10 cellular contexts compared by ENCODE assay signal in genomic region chr4:2253160-2254084, GRCh38. TPM values are rescaled to one million over a fixed set of nuclear protein-coding genes. Genes with fewer than 3 reads are reported as not detected.
DNase-seq lines count a peak whose midpoint lies in the region; ATAC-seq and TF ChIP-seq lines count a peak whose summit lies in the region.
"Had no signal": no experiment of that assay in that cellular context is flagged by ENCODE, and none has a peak within 500 bp of the region (broad histone marks: within the 10 kb centered on the region; RNA-seq: fewer than 3 reads in every experiment).

No MANE protein-coding gene starts in this region.

- no peaks in the 10 kb centered on the region for H3K9me3 Mint-ChIP-seq in activated CD4-positive, alpha-beta memory T cell treated with anti-CD3 and anti-CD28 coated beads, Interleukin-2, amount 10 ng/mL, durations not matched to agents 7 days and 5 days
- H3K9me3 Mint-ChIP-seq: CD8-positive, alpha-beta memory T cell; T-helper 1 cell treated with Interleukin-12 subunit alpha and Interleukin-12 subunit beta and Interleukin-4 antibody, amounts not matched to agents 30 μg/mL and 1 μg/mL, for 36 hours had no signal

- no peak overlapping the region for H3K27ac Mint-ChIP-seq in activated CD4-positive, alpha-beta memory T cell treated with anti-CD3 and anti-CD28 coated beads, Interleukin-2, amount 10 ng/mL, durations not matched to agents 7 days and 5 days
- H3K27ac Mint-ChIP-seq: T-helper 1 cell treated with Interleukin-12 subunit alpha and Interleukin-12 subunit beta and Interleukin-4 antibody, amounts not matched to agents 30 μg/mL and 1 μg/mL, for 36 hours had no signal

- H3K4me1 Mint-ChIP-seq in activated CD4-positive, alpha-beta memory T cell treated with anti-CD3 and anti-CD28 coated beads, Interleukin-2, amount 10 ng/mL, durations not matched to agents 7 days and 5 days = no peaks in the 10 kb centered on the region

- no peak overlapping the region for H3K4me3 Mint-ChIP-seq in activated CD4-positive, alpha-beta memory T cell treated with anti-CD3 and anti-CD28 coated beads, Interleukin-2, amount 10 ng/mL, durations not matched to agents 7 days and 5 days
- H3K4me3 Mint-ChIP-seq: T-helper 1 cell treated with Interleukin-12 subunit alpha and Interleukin-12 subunit beta and Interleukin-4 antibody, amounts not matched to agents 30 μg/mL and 1 μg/mL, for 36 hours had no signal

- intact Hi-C loops in left ventricle myocardium superior (cut with micrococcal nuclease) (no loop called here), sciatic nerve (cut with DNase I) (no loop called here)

- CTCF ChIA-PET in activated CD4-positive, alpha-beta memory T cell treated with anti-CD3 and anti-CD28 coated beads, Interleukin-2, amount 10 ng/mL, durations not matched to agents 7 days and 5 days (lab: Charles Lee) = no interaction called here

- no peaks in the 10 kb centered on the region for H3K27me3 ChIP-seq in GM06990 (replicated peaks; ENCODE audit: control insufficient read depth, insufficient read depth, low read length)

- POLR2A ChIA-PET in activated CD4-positive, alpha-beta memory T cell treated with anti-CD3 and anti-CD28 coated beads, Interleukin-2, amount 10 ng/mL, durations not matched to agents 7 days and 5 days (lab: Charles Lee) = no interaction called here

- ATAC-seq in left ventricle myocardium superior = no peak
- ATAC-seq in sciatic nerve = no peak
- no peak for ATAC-seq in GM19395 (IDR thresholded peaks at IDR 0.05; ENCODE audit: unreplicated experiment)
- ATAC-seq in HG03159 (IDR thresholded peaks at IDR 0.05; ENCODE audit: unreplicated experiment) = no peak
- ATAC-seq in HG03442 (IDR thresholded peaks at IDR 0.05; ENCODE audit: unreplicated experiment) = no peak

- no peaks in the 10 kb centered on the region for H3K36me3 Mint-ChIP-seq in activated CD4-positive, alpha-beta memory T cell treated with anti-CD3 and anti-CD28 coated beads, Interleukin-2, amount 10 ng/mL, durations not matched to agents 7 days and 5 days (ENCODE audit: low read depth)

- peak; percentile 3 for DNase-seq in GM06990 (ENCODE audit: extremely low read depth, insufficient read length)
- peak; percentile 3 for DNase-seq in activated CD4-positive, alpha-beta memory T cell treated with anti-CD3 and anti-CD28 coated beads, Interleukin-2, amount 10 ng/mL, durations not matched to agents 7 days and 5 days
- peak; percentile 37 for DNase-seq in left ventricle myocardium superior
- DNase-seq in sciatic nerve (ENCODE audit: low spot score) = peak; percentile 53
- DNase-seq in activated gamma-delta T cell (lab: John Stamatoyannopoulos, UW) = no peak

- peaks cover 22% of the 10 kb centered on the region for H3K36me3 ChIP-seq in GM06990 (ENCODE audit: control insufficient read depth, insufficient read depth, low read length)

- no peak overlapping the region for H3K4me3 ChIP-seq in GM06990 (replicated peaks; ENCODE audit: low read depth, low read length)

- TF ChIP-seq CTCF in GM06990 (IDR thresholded peaks at IDR 0.05; ENCODE audit: insufficient read depth, low read length, poor library complexity, severe bottlenecking) = no peak

- no peaks in the 10 kb centered on the region for H3K27me3 Mint-ChIP-seq in activated CD4-positive, alpha-beta memory T cell treated with anti-CD3 and anti-CD28 coated beads, Interleukin-2, amount 10 ng/mL, durations not matched to agents 7 days and 5 days
- H3K27me3 Mint-ChIP-seq: CD8-positive, alpha-beta memory T cell had no signal

RNA-seq across cellular contexts. Expression of gene MXD4, which starts 8.5 kb away (rescaled TPM):
- total RNA-seq in activated CD4-positive, alpha-beta memory T cell treated with anti-CD3 and anti-CD28 coated beads, Interleukin-2, amount 10 ng/mL, durations not matched to agents 7 days and 5 days = 10 to 100 TPM; 26.9 to 29.6 TPM
- 44.0 TPM for total RNA-seq in left ventricle myocardium superior
- 84.7 TPM for total RNA-seq in sciatic nerve

RNA-seq across cellular contexts. Expression of gene HAUS3, which starts 11.5 kb away (rescaled TPM):
- 10 to 100 TPM; 27.1 to 27.4 TPM for total RNA-seq in activated CD4-positive, alpha-beta memory T cell treated with anti-CD3 and anti-CD28 coated beads, Interleukin-2, amount 10 ng/mL, durations not matched to agents 7 days and 5 days
- total RNA-seq in left ventricle myocardium superior (8.2 TPM), sciatic nerve (15.4 TPM)

RNA-seq across cellular contexts. Expression of gene POLN, which starts 11.5 kb away (rescaled TPM):
- total RNA-seq in activated CD4-positive, alpha-beta memory T cell treated with anti-CD3 and anti-CD28 coated beads, Interleukin-2, amount 10 ng/mL, durations not matched to agents 7 days and 5 days = 1 to 10 TPM; 3.3 to 4.0 TPM
- total RNA-seq in left ventricle myocardium superior (1.9 TPM), sciatic nerve (7.7 TPM)
